ENCODE assay signal across 20 cellular contexts in genomic region chr16:1508494-1509167, GRCh38. TPM values are rescaled to one million over a fixed set of nuclear protein-coding genes. Genes with fewer than 3 reads are reported as not detected.
DNase-seq lines count a peak whose midpoint lies in the region; ATAC-seq and TF ChIP-seq lines count a peak whose summit lies in the region.
"Had no signal": no experiment of that assay in that cellular context is flagged by ENCODE, and none has a peak within 500 bp of the region (broad histone marks: within the 10 kb centered on the region; RNA-seq: fewer than 3 reads in every experiment).

No MANE protein-coding gene starts in this region.

- no peak for TF ChIP-seq POLR2A in thyroid gland (IDR thresholded peaks at IDR 0.05)

- H3K4me3 ChIP-seq in HEK293 (ENCODE audit: low read depth, low read length), result no peak overlapping the region
- no peak overlapping the region for H3K4me3 ChIP-seq in coronary artery
- H3K4me3 ChIP-seq in left lung, result no peak overlapping the region
- no peak overlapping the region for H3K4me3 ChIP-seq in thyroid gland (replicated peaks in 1 of 3)
- H3K4me3 ChIP-seq: PC-9 had no signal

- H3K27ac ChIP-seq in HEK293 (ENCODE audit: extremely low read depth, low read depth, low read length), result no peak overlapping the region
- H3K27ac ChIP-seq in coronary artery, result peak overlapping the region; percentile 88 to 95
- H3K27ac ChIP-seq in left lung, result peak overlapping the region; percentile 47 to 57
- peak overlapping the region in 2 of 3 donors; percentile 10 to 43 for H3K27ac ChIP-seq in thyroid gland
- H3K27ac ChIP-seq: PC-9 had no signal

- intact Hi-C loops in left lung (cut with DNase I), result no loop called here
- intact Hi-C loops in thyroid gland (cut with DNase I), result no loop called here

- H3K27me3 ChIP-seq in left lung (no peaks in the 10 kb centered on the region), thyroid gland (no peaks in the 10 kb centered on the region)

- DNase-seq in coronary artery (ENCODE audit: low spot score), result no peak
- DNase-seq in left lung, result no peak
- no peak for DNase-seq in thyroid gland
- DNase-seq: ACHN; AML-193; Calu3; CD4-positive, alpha-beta T cell; DMS53; H9; MV-4-11; NCI-H1436; NCI-H2029; NCI-H510A; NCI-H774; PC-9 had no signal

- CTCF ChIA-PET in HEK293 (lab: Yijun Ruan, JAX), result no interaction called here

- ATAC-seq in left lung (no peak), HG02763 (IDR thresholded peaks at IDR 0.05; ENCODE audit: unreplicated experiment) (no peak), GM21367 (IDR thresholded peaks at IDR 0.05; ENCODE audit: unreplicated experiment) (no peak), SK-N-SH treated with all-trans-retinoic acid at 6 μM for 48 hours (no peak)

- H3K36me3 ChIP-seq in HEK293 (ENCODE audit: control insufficient read depth in 2 of 2, insufficient read depth in 1 of 2, low read length in 2 of 2) (peaks cover 5 to 62% of the 10 kb centered on the region in 2 experiments; a peak in 2 of 3 replicates), left lung (peaks cover 0 to 58% of the 10 kb centered on the region in 2 donors), thyroid gland (peaks cover 7 to 9% of the 10 kb centered on the region in 2 donors)

- WGBS in thyroid gland, 2 donors, result 84 to 94% methylated on average over 14 to 22 of the region's 24 CpGs

- H3K4me1 ChIP-seq in HEK293 (ENCODE audit: control insufficient read depth, insufficient read depth, low read length), result no peaks in the 10 kb centered on the region
- peaks cover 0 to 6% of the 10 kb centered on the region in 2 donors for H3K4me1 ChIP-seq in left lung
- peaks cover 0 to 7% of the 10 kb centered on the region in 2 donors for H3K4me1 ChIP-seq in thyroid gland

- H3K9me3 ChIP-seq in HEK293 (ENCODE audit: control insufficient read depth, insufficient read depth, low read depth, low read length) (no peaks in the 10 kb centered on the region), left lung (no peaks in the 10 kb centered on the region), thyroid gland (no peaks in the 10 kb centered on the region)

- TF ChIP-seq CTCF in HEK293 (tag by site-specific recombination; IDR thresholded peaks at IDR 0.05), result no peak
- TF ChIP-seq CTCF in coronary artery (IDR thresholded peaks at IDR 0.05), result no peak
- no peak for TF ChIP-seq CTCF in left lung (IDR thresholded peaks at IDR 0.05)
- no peak for TF ChIP-seq CTCF in thyroid gland (IDR thresholded peaks at IDR 0.05)

- POLR2A ChIA-PET in HEK293 (lab: Yijun Ruan, JAX), result no interaction called here

TF ChIP-seq in HEK293, 187 proteins besides CTCF, POLR2A, EP300 and RAD21:
- TF ChIP-seq KLF1 (tag by site-specific recombination; IDR thresholded peaks at IDR 0.05) (peak; percentile 99), ZNF121 (tag by site-specific recombination; IDR thresholded peaks at IDR 0.05) (no peak), ZFHX2 (tag by site-specific recombination; conservative IDR thresholded peaks at IDR 0.05) (peak; percentile 53), ZNF521 (tag by site-specific recombination; IDR thresholded peaks at IDR 0.05) (no peak), ZNF707 (tag by site-specific recombination; IDR thresholded peaks at IDR 0.05) (no peak), ZIC2 (tag by site-specific recombination; IDR thresholded peaks at IDR 0.05) (no peak)

TF ChIP-seq in SK-N-SH treated with all-trans-retinoic acid at 6 μM for 48 hours, 23 proteins besides CTCF, POLR2A, EP300 and RAD21:
- no peak for TF ChIP-seq BACH2 (CRISPR knock-in tag; IDR thresholded peaks at IDR 0.05; ENCODE audit: borderline replicate concordance)
- TF ChIP-seq ZNF70 (CRISPR knock-in tag; IDR thresholded peaks at IDR 0.05), result no peak
- TF ChIP-seq RARB (CRISPR knock-in tag; IDR thresholded peaks at IDR 0.05), result no peak
- TF ChIP-seq ZNF565 (CRISPR knock-in tag; conservative IDR thresholded peaks at IDR 0.05; ENCODE audit: low read depth), result no peak
- TF ChIP-seq, protein P1, sequence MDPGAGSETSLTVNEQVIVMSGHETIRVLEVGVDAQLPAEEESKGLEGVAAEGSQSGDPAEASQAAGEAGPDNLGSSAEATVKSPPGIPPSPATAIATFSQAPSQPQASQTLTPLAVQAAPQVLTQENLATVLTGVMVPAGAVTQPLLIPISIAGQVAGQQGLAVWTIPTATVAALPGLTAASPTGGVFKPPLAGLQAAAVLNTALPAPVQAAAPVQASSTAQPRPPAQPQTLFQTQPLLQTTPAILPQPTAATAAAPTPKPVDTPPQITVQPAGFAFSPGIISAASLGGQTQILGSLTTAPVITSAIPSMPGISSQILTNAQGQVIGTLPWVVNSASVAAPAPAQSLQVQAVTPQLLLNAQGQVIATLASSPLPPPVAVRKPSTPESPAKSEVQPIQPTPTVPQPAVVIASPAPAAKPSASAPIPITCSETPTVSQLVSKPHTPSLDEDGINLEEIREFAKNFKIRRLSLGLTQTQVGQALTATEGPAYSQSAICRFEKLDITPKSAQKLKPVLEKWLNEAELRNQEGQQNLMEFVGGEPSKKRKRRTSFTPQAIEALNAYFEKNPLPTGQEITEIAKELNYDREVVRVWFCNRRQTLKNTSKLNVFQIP (CRISPR knock-in tag; IDR thresholded peaks at IDR 0.05; ENCODE audit: borderline replicate concordance, low read depth), result no peak
- TF ChIP-seq TOX (CRISPR knock-in tag; IDR thresholded peaks at IDR 0.05; ENCODE audit: borderline replicate concordance), result no peak
- TF ChIP-seq ZFP30 (CRISPR knock-in tag; IDR thresholded peaks at IDR 0.05), result no peak
- TF ChIP-seq PPARA (CRISPR knock-in tag; IDR thresholded peaks at IDR 0.05; ENCODE audit: borderline replicate concordance), result no peak
- no peak for TF ChIP-seq GLIS3 (CRISPR knock-in tag; IDR thresholded peaks at IDR 0.05)
- TF ChIP-seq SNAI2 (CRISPR knock-in tag; IDR thresholded peaks at IDR 0.05), result no peak
- TF ChIP-seq ZC3H10 (CRISPR knock-in tag; IDR thresholded peaks at IDR 0.05), result no peak
- no peak for TF ChIP-seq CREB5 (CRISPR knock-in tag; IDR thresholded peaks at IDR 0.05; ENCODE audit: low read depth)
- TF ChIP-seq ZNF8 (CRISPR knock-in tag; IDR thresholded peaks at IDR 0.05), result no peak
- TF ChIP-seq, protein P2, sequence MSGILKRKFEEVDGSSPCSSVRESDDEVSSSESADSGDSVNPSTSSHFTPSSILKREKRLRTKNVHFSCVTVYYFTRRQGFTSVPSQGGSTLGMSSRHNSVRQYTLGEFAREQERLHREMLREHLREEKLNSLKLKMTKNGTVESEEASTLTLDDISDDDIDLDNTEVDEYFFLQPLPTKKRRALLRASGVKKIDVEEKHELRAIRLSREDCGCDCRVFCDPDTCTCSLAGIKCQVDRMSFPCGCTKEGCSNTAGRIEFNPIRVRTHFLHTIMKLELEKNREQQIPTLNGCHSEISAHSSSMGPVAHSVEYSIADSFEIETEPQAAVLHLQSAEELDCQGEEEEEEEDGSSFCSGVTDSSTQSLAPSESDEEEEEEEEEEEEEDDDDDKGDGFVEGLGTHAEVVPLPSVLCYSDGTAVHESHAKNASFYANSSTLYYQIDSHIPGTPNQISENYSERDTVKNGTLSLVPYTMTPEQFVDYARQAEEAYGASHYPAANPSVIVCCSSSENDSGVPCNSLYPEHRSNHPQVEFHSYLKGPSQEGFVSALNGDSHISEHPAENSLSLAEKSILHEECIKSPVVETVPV (CRISPR knock-in tag; IDR thresholded peaks at IDR 0.05), result no peak
- no peak for TF ChIP-seq ARNTL (CRISPR knock-in tag; IDR thresholded peaks at IDR 0.05; ENCODE audit: borderline replicate concordance, low read depth)
- no peak for TF ChIP-seq ESRRG (CRISPR knock-in tag; IDR thresholded peaks at IDR 0.05)
- no peak for TF ChIP-seq TCF4 (CRISPR knock-in tag; IDR thresholded peaks at IDR 0.05; ENCODE audit: borderline replicate concordance)
- no peak for TF ChIP-seq ZFP3 (CRISPR knock-in tag; IDR thresholded peaks at IDR 0.05)
- TF ChIP-seq, protein P3, sequence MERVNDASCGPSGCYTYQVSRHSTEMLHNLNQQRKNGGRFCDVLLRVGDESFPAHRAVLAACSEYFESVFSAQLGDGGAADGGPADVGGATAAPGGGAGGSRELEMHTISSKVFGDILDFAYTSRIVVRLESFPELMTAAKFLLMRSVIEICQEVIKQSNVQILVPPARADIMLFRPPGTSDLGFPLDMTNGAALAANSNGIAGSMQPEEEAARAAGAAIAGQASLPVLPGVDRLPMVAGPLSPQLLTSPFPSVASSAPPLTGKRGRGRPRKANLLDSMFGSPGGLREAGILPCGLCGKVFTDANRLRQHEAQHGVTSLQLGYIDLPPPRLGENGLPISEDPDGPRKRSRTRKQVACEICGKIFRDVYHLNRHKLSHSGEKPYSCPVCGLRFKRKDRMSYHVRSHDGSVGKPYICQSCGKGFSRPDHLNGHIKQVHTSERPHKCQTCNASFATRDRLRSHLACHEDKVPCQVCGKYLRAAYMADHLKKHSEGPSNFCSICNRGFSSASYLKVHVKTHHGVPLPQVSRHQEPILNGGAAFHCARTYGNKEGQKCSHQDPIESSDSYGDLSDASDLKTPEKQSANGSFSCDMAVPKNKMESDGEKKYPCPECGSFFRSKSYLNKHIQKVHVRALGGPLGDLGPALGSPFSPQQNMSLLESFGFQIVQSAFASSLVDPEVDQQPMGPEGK (CRISPR knock-in tag; IDR thresholded peaks at IDR 0.05; ENCODE audit: borderline replicate concordance), result no peak

RNA-seq across cellular contexts. Expression of gene TELO2, which starts 15.5 kb away (rescaled TPM):
- 10 to 100 TPM; 34.9 to 38.6 TPM for total RNA-seq in left lung
- 10 to 100 TPM; 12.5 to 19.4 (median 12.8) TPM for total RNA-seq in thyroid gland

RNA-seq across cellular contexts. Expression of gene PTX4, which starts 19.9 kb away (rescaled TPM):
- total RNA-seq in left lung (not detected), thyroid gland (not detected)
- total RNA-seq: Calu3; CD4-positive, alpha-beta T cell; H9; SK-MEL-5 had no signal

RNA-seq across cellular contexts. Expression of gene TMEM204, which starts 24.8 kb away (rescaled TPM):
- 10 to 100 TPM; 26.6 to 28.7 TPM for total RNA-seq in left lung
- total RNA-seq in thyroid gland, result 10 to 100 TPM; 38.5 to 85.3 (median 66.0) TPM
- total RNA-seq: Calu3, H9, PC-9, SK-MEL-5 had no signal

RNA-seq across cellular contexts. Expression of gene CLCN7, which starts 33.8 kb away (rescaled TPM):
- 100 to 1,000 TPM; 110 to 130 TPM for total RNA-seq in left lung
- total RNA-seq in thyroid gland, result 100 to 1,000 TPM in 2 of 4 donors, 10 to 100 TPM in 2; 50.3 to 144 (median 89.9) TPM
